7 cellular contexts compared by ENCODE assay signal in genomic region chr4:107034982-107035710, GRCh38.
A peak's percentile ranks its signal among the peaks of the same experiment; 100 is the strongest.
DNase-seq lines count a peak whose midpoint lies in the region; ATAC-seq and TF ChIP-seq lines count a peak whose summit lies in the region.

No MANE protein-coding gene starts in this region.

- H3K27me3 ChIP-seq in iPS DF 6.9 (ENCODE audit: control insufficient read depth, insufficient read depth, low read length) = peaks cover 33% of the 10 kb centered on the region

- H3K36me3 Mint-ChIP-seq in activated naive CD8-positive, alpha-beta T cell = no peaks in the 10 kb centered on the region

- no peak for ATAC-seq in HG03571 (IDR thresholded peaks at IDR 0.05; ENCODE audit: unreplicated experiment)

- no peak overlapping the region for H3K27ac Mint-ChIP-seq in activated naive CD8-positive, alpha-beta T cell

- peaks cover 20% of the 10 kb centered on the region for H3K4me1 Mint-ChIP-seq in activated naive CD8-positive, alpha-beta T cell (ENCODE audit: low read depth)

- H3K36me3 ChIP-seq in iPS DF 6.9 (ENCODE audit: control insufficient read depth, insufficient read depth, low read length) = no peaks in the 10 kb centered on the region

- H3K4me3 Mint-ChIP-seq in activated naive CD8-positive, alpha-beta T cell = peak overlapping the region; percentile 18

- no peaks in the 10 kb centered on the region for H3K9me3 Mint-ChIP-seq in activated naive CD8-positive, alpha-beta T cell (ENCODE audit: low read depth)

- peak overlapping the region; percentile 46 for H3K4me3 ChIP-seq in HFF-Myc (replicated peaks; ENCODE audit: low read depth, low read length)
- peak overlapping the region; percentile 23; the same call in 1 of the 2 replicates for H3K4me3 ChIP-seq in iPS DF 6.9 (ENCODE audit: low read length)
- H3K4me3 ChIP-seq in skin epidermis = peak overlapping the region; percentile 14 to 36 (median 25)

- H3K9me3 ChIP-seq in iPS DF 6.9 (ENCODE audit: control insufficient read depth, insufficient read depth, low read length) = no peaks in the 10 kb centered on the region

- DNase-seq in HFF-Myc (ENCODE audit: extremely low read depth, low read depth) (no peak), iPS DF 6.9 (ENCODE audit: low read depth, low spot score) (no peak), NCI-H146 treated with DMSO at 0.1 percent for 48 hours (lab: John Stamatoyannopoulos, UW; ENCODE audit: unreplicated experiment) (no peak), NCI-H82 treated with DMSO at 0.1 percent for 48 hours (lab: John Stamatoyannopoulos, UW; ENCODE audit: unreplicated experiment) (no peak)

- no peaks in the 10 kb centered on the region for H3K4me1 ChIP-seq in iPS DF 6.9 (ENCODE audit: control insufficient read depth, insufficient read depth, low read length)

- H3K27ac ChIP-seq in iPS DF 6.9 (ENCODE audit: low read length) = no peak overlapping the region
- peak overlapping the region in 3 of 21 experiments; percentile 3 to 49 (median 11) for H3K27ac ChIP-seq in skin epidermis

- no peak for TF ChIP-seq CTCF in HFF-Myc (IDR thresholded peaks at IDR 0.05; ENCODE audit: low read depth, low read length, missing control alignments)

- peaks cover 36% of the 10 kb centered on the region for H3K27me3 Mint-ChIP-seq in activated naive CD8-positive, alpha-beta T cell

- no CpG with 5 or more reads among the region's 35 CpGs for WGBS in iPS DF 6.9 (ENCODE audit: insufficient coverage, insufficient read length)
